Comparison of ENCODE assay signal across 14 cellular contexts in genomic region chr21:35406600-35406999, GRCh38.
A peak's percentile ranks its signal among the peaks of the same experiment; 100 is the strongest.
DNase-seq lines count a peak whose midpoint lies in the region; ATAC-seq and TF ChIP-seq lines count a peak whose summit lies in the region.
"Had no signal": no experiment of that assay in that cellular context is flagged by ENCODE, and none has a peak within 500 bp of the region (broad histone marks: within the 10 kb centered on the region; RNA-seq: fewer than 3 reads in every experiment).

No MANE protein-coding gene starts in this region.

- no peaks in the 10 kb centered on the region for H3K79me2 ChIP-seq in DND-41 (ENCODE audit: insufficient read depth, low read length)
- no peaks in the 10 kb centered on the region for H3K79me2 ChIP-seq in smooth muscle cell (ENCODE audit: low read depth)

- peaks cover 6% of the 10 kb centered on the region for H3F3A ChIP-seq in smooth muscle cell (ENCODE audit: low read depth)

- TF ChIP-seq CTCF in DND-41 (IDR thresholded peaks at IDR 0.05; ENCODE audit: borderline replicate concordance, extremely low read depth, low read length, poor library complexity, severe bottlenecking) (no peak), smooth muscle cell (IDR thresholded peaks at IDR 0.05; ENCODE audit: borderline replicate concordance, insufficient read depth, poor library complexity, severe bottlenecking) (no peak)

- WGBS in smooth muscle cell (ENCODE audit: low lambda C conversion rate), result 27% methylated on average over 5 of the region's 5 CpGs

- H3K9me3 ChIP-seq in DND-41 (ENCODE audit: insufficient read depth, low read length, severe bottlenecking) (no peaks in the 10 kb centered on the region), smooth muscle cell (replicated peaks; ENCODE audit: low read depth) (no peaks in the 10 kb centered on the region)

- H3K4me3 ChIP-seq in DND-41 (ENCODE audit: low read depth in 1 of 2, low read length in 2 of 2) (no peak overlapping the region), smooth muscle cell (no peak overlapping the region)
- H3K4me3 ChIP-seq: GM23248 had no signal

- H3K36me3 ChIP-seq in DND-41 (ENCODE audit: insufficient read depth, low read length) (no peaks in the 10 kb centered on the region), smooth muscle cell (ENCODE audit: low read depth) (no peaks in the 10 kb centered on the region)

- H4K20me1 ChIP-seq in DND-41 (ENCODE audit: insufficient read depth, low read length), result no peaks in the 10 kb centered on the region
- no peaks in the 10 kb centered on the region for H4K20me1 ChIP-seq in smooth muscle cell (ENCODE audit: low read depth)

- H3K27me3 ChIP-seq in DND-41 (ENCODE audit: insufficient read depth, low read length, poor library complexity) (no peaks in the 10 kb centered on the region), smooth muscle cell (ENCODE audit: low read depth) (no peaks in the 10 kb centered on the region)

- no peak for DNase-seq in DND-41
- peak; percentile 63 for DNase-seq in amniotic epithelial cell (ENCODE audit: low read depth)
- DNase-seq in myocyte (ENCODE audit: low read depth), result peak; percentile 26
- DNase-seq in smooth muscle cell (lab: John Stamatoyannopoulos, UW; ENCODE audit: unreplicated experiment), result no peak
- no peak for DNase-seq in HK-2 (ENCODE audit: unreplicated experiment)
- DNase-seq: C1 segment of cervical spinal cord; Calu3; CD4-positive, alpha-beta memory T cell; COR-L47; DMS53; GM23248; H7; HCEC 1CT had no signal

- ATAC-seq in DND-41 (ENCODE audit: insufficient read depth, low read depth) (no peak), GM21528 (IDR thresholded peaks at IDR 0.05; ENCODE audit: low FRiP score, unreplicated experiment) (no peak)

- H3K9ac ChIP-seq in DND-41 (ENCODE audit: low read depth, low read length) (no peak overlapping the region), smooth muscle cell (ENCODE audit: low read depth) (no peak overlapping the region)
- H3K9ac ChIP-seq: GM23248 had no signal

- H3K27ac ChIP-seq in DND-41 (ENCODE audit: low read length) (peak overlapping the region; percentile 15; the same call in 1 of the 2 replicates), smooth muscle cell (ENCODE audit: low read depth) (peak overlapping the region; percentile 33)
- H3K27ac ChIP-seq: GM23248 had no signal

- H2AFZ ChIP-seq in DND-41 (ENCODE audit: low read depth, low read length), result no peak overlapping the region
- no peak overlapping the region for H2AFZ ChIP-seq in smooth muscle cell (ENCODE audit: low read depth)

- H3K4me2 ChIP-seq in DND-41 (ENCODE audit: insufficient read depth, low read length) (no peak overlapping the region), smooth muscle cell (peak overlapping the region; percentile 40)

- peaks cover 34% of the 10 kb centered on the region for H3K4me1 ChIP-seq in DND-41 (ENCODE audit: insufficient read depth, low read length)
- H3K4me1 ChIP-seq in smooth muscle cell (ENCODE audit: low read depth), result peaks cover 14% of the 10 kb centered on the region

Comparison
In these comparisons a context has a peak if more than half of its experiments do, and no peak if none do; other contexts are left out.
1. DNase-seq: peak in amniotic epithelial cell (single experiment) and myocyte (single experiment); none in DND-41 (single experiment), smooth muscle cell (single experiment) and HK-2 (single experiment).